Comparison of ENCODE assay signal across 9 cellular contexts in the genomic region with DNA sequence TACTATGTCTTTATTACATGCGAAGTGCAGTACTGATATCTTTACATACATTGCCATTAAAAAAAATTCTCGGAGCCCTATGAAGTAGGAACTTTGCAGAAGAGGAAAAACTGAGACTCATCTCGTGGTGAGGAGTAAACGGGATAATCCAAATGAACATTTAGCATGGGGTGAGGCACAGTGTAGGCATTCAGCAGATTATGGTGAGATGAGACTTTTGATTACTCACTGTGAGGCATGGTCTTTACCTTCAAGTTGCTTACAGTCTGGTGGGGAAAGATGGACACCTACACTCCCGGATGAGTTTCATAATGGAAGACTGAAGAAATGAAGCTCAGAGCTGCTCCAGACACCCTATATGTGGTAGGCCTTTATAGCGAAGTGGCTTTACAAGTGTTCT. TPM values are rescaled to one million over a fixed set of nuclear protein-coding genes. Genes with fewer than 3 reads are reported as not detected.
A peak's percentile ranks its signal among the peaks of the same experiment; 100 is the strongest.
DNase-seq lines count a peak whose midpoint lies in the region; ATAC-seq and TF ChIP-seq lines count a peak whose summit lies in the region.
"Had no signal": no experiment of that assay in that cellular context is flagged by ENCODE, and none has a peak within 500 bp of the region (broad histone marks: within the 10 kb centered on the region; RNA-seq: fewer than 3 reads in every experiment).

No MANE protein-coding gene starts in this region.

- H3K27me3 ChIP-seq in right atrium auricular region, result no peaks in the 10 kb centered on the region
- H3K27me3 ChIP-seq in aorta (ENCODE audit: control insufficient read depth in 1 of 2, insufficient read depth in 2 of 2, low read length in 1 of 2), result no peaks in the 10 kb centered on the region

- H3K27ac ChIP-seq in right atrium auricular region, result no peak overlapping the region
- no peak overlapping the region for H3K27ac ChIP-seq in mesodermal cell (ENCODE audit: low read depth, low read length, severe bottlenecking)
- no peak overlapping the region for H3K27ac ChIP-seq in aorta (ENCODE audit: low read depth in 1 of 2, low read length in 2 of 2)

- H3K4me1 ChIP-seq in right atrium auricular region, result peaks cover 0 to 41% of the 10 kb centered on the region in 2 donors
- H3K4me1 ChIP-seq in mesodermal cell (ENCODE audit: control insufficient read depth, insufficient read depth, low read length, poor library complexity, severe bottlenecking), result peaks cover 4% of the 10 kb centered on the region
- H3K4me1 ChIP-seq in aorta (ENCODE audit: control insufficient read depth in 1 of 2, insufficient read depth in 2 of 2, low read length in 2 of 2), result peaks cover 2 to 10% of the 10 kb centered on the region in 2 donors

- no peak for ATAC-seq in left cardiac atrium
- no peak for ATAC-seq in aorta (ENCODE audit: low FRiP score)
- ATAC-seq in GM21528 (IDR thresholded peaks at IDR 0.05; ENCODE audit: low FRiP score, unreplicated experiment), result no peak
- no peak for ATAC-seq in left colon

- H3K4me3 ChIP-seq in right atrium auricular region (peak overlapping the region; percentile 81 to 82), astrocyte of the spinal cord (ENCODE audit: low read depth, low read length) (peak overlapping the region; percentile 66), mesodermal cell (ENCODE audit: extremely low read depth, insufficient read depth, low read length, poor library complexity, severe bottlenecking) (peak overlapping the region; percentile 83), aorta (ENCODE audit: low read length in 2 of 2) (peak overlapping the region; percentile 39 to 69)

- no peaks in the 10 kb centered on the region for H3K9me3 ChIP-seq in right atrium auricular region
- H3K9me3 ChIP-seq in mesodermal cell (ENCODE audit: control insufficient read depth, low read length), result no peaks in the 10 kb centered on the region
- H3K9me3 ChIP-seq in aorta (ENCODE audit: control insufficient read depth, low read length), result no peaks in the 10 kb centered on the region

- H3K36me3 ChIP-seq in right atrium auricular region, result peaks cover 3% of the 10 kb centered on the region
- H3K36me3 ChIP-seq in mesodermal cell (ENCODE audit: control insufficient read depth, insufficient read depth, low read length), result peaks cover 33% of the 10 kb centered on the region
- H3K36me3 ChIP-seq in aorta (ENCODE audit: control insufficient read depth in 1 of 2, insufficient read depth in 2 of 2, low read length in 1 of 2), result no peaks in the 10 kb centered on the region

- intact Hi-C loops in left cardiac atrium (cut with DNase I), result no loop called here
- intact Hi-C loops in aorta (cut with DNase I), result loop anchor here in 1 of 2 donors (10.0 kb wide), 1 partner anchor 400 kb away; a partner anchor contains a TSS
- intact Hi-C loops in left colon (cut with DNase I, micrococcal nuclease), result no loop called here

- TF ChIP-seq CTCF in right atrium auricular region (IDR thresholded peaks at IDR 0.05), result no peak
- TF ChIP-seq CTCF in astrocyte of the spinal cord (IDR thresholded peaks at IDR 0.05; ENCODE audit: low read depth, low read length), result no peak

- DNase-seq in right atrium auricular region (ENCODE audit: low spot score), result no peak
- DNase-seq in left cardiac atrium, result no peak
- DNase-seq in astrocyte of the spinal cord (ENCODE audit: low read depth, low spot score), result no peak
- no peak for DNase-seq in aorta
- DNase-seq in SK-N-DZ (ENCODE audit: low spot score), result no peak
- no peak for DNase-seq in left colon
- DNase-seq: stimulated activated CD4-positive, alpha-beta T cell treated with anti-CD3 and anti-CD28 coated beads, Interleukin-1b, Interleukin-23, amount 100 ng/mL, for 48 hours had no signal

- in situ Hi-C loops in astrocyte of the spinal cord (cut with HindIII; ENCODE audit: low sequenced_read_pairs), result no loop called here

- 91 to 93% methylated on average over 4 to 5 of the region's 6 CpGs for WGBS in mesodermal cell (ENCODE audit: insufficient coverage in 2 of 2), 2 experiments
- WGBS in aorta, 2 donors, result 72 to 75% methylated on average over 6 of the region's 6 CpGs

RNA-seq across cellular contexts. Expression of a gene that starts 1.4 kb away (rescaled TPM):
- total RNA-seq in right atrium auricular region (10 to 100 TPM; 60.1 to 75.8 TPM), left cardiac atrium (10 to 100 TPM; 78.6 to 86.4 TPM), aorta (10 to 100 TPM; 33.9 to 43.5 TPM), left colon (10 to 100 TPM; 30.8 to 34.9 TPM)
- polyA plus RNA-seq in mesodermal cell (2013, experiment 1 of 2), result 26.1 TPM
- 22.9 TPM for polyA plus RNA-seq in mesodermal cell (2013, experiment 2 of 2)
- polyA plus RNA-seq in aorta, result 1 to 10 TPM; 6.9 to 9.8 TPM
- 34.6 and 36.6 TPM in 2 replicates for polyA plus RNA-seq in SK-N-DZ (2014; cell fraction: cytosol; rRNA removed)
- polyA plus RNA-seq in SK-N-DZ (2014; cell fraction: nucleus; rRNA removed), result 22.7 and 36.8 TPM in 2 replicates

RNA-seq across cellular contexts. Expression of a gene that starts 1.7 kb away (rescaled TPM):
- total RNA-seq in right atrium auricular region (10 to 100 TPM; 10.8 to 11.5 TPM), left cardiac atrium (10 to 100 TPM; 11.6 to 11.9 TPM), aorta (10 to 100 TPM; 11.8 to 15.1 TPM), left colon (10 to 100 TPM in 1 of 2 donors, 1 to 10 TPM in 1; 9.6 to 13.6 TPM)
- polyA plus RNA-seq in mesodermal cell (2013, experiment 1 of 2), result 26.1 TPM
- 25.1 TPM for polyA plus RNA-seq in mesodermal cell (2013, experiment 2 of 2)
- 1 to 10 TPM; 2.3 to 4.5 TPM for polyA plus RNA-seq in aorta
- 54.0 and 68.2 TPM in 2 replicates for polyA plus RNA-seq in SK-N-DZ (2014; cell fraction: cytosol; rRNA removed)
- polyA plus RNA-seq in SK-N-DZ (2014; cell fraction: nucleus; rRNA removed), result 44.5 and 70.0 TPM in 2 replicates
